10 cellular contexts compared by ENCODE assay signal in genomic region chr15:29747837-29748417, GRCh38.
DNase-seq lines count a peak whose midpoint lies in the region; ATAC-seq and TF ChIP-seq lines count a peak whose summit lies in the region.
"Had no signal": no experiment of that assay in that cellular context is flagged by ENCODE, and none has a peak within 500 bp of the region (broad histone marks: within the 10 kb centered on the region; RNA-seq: fewer than 3 reads in every experiment).

No MANE protein-coding gene starts in this region.

- intact Hi-C loops in tibial artery (cut with DNase I; ENCODE audit: low total_unique reads) = no loop called here

- ATAC-seq in HG02763 (IDR thresholded peaks at IDR 0.05; ENCODE audit: unreplicated experiment) (no peak), GM19023 (IDR thresholded peaks at IDR 0.05; ENCODE audit: unreplicated experiment) (no peak)

- H3K27ac ChIP-seq in tibial artery = no peak overlapping the region
- H3K27ac ChIP-seq: BLaER1 treated with 17β-estradiol and CSF1 and Interleukin-3, amounts not matched to agents 10 nM and 100 nM; SJSA1 had no signal

- peak; percentile 15 for DNase-seq in NCI-H2171 treated with DMSO at 0.1 percent for 48 hours (lab: John Stamatoyannopoulos, UW)
- DNase-seq in NCI-H2171 (lab: John Stamatoyannopoulos, UW) = no peak
- peak; percentile 7 for DNase-seq in RPMI7951 (ENCODE audit: low read depth)
- peak; percentile 59 for DNase-seq in fibroblast of pulmonary artery (ENCODE audit: low read depth)
- no peak for DNase-seq in tibial artery
- DNase-seq in NCI-H2227 (lab: John Stamatoyannopoulos, UW; ENCODE audit: unreplicated experiment) = no peak

- no peaks in the 10 kb centered on the region for H3K27me3 ChIP-seq in tibial artery
- H3K27me3 ChIP-seq: SJSA1 had no signal

- H3K9me3 ChIP-seq in tibial artery = no peaks in the 10 kb centered on the region
- H3K9me3 ChIP-seq: BLaER1 treated with 17β-estradiol and CSF1 and Interleukin-3, amounts not matched to agents 10 nM and 100 nM; SJSA1 had no signal

- H3K36me3 ChIP-seq in tibial artery = peaks cover 0 to 11% (median 0%) of the 10 kb centered on the region in 3 donors
- H3K36me3 ChIP-seq: BLaER1 treated with 17β-estradiol and CSF1 and Interleukin-3, amounts not matched to agents 10 nM and 100 nM had no signal

- TF ChIP-seq CTCF in fibroblast of pulmonary artery (IDR thresholded peaks at IDR 0.05; ENCODE audit: low read length, missing control alignments) = peak; percentile 43
- TF ChIP-seq CTCF in tibial artery (IDR thresholded peaks at IDR 0.05) = peak; percentile 43 to 45

- H3K4me3 ChIP-seq in fibroblast of pulmonary artery (replicated peaks; ENCODE audit: low read depth, low read length) (no peak overlapping the region), tibial artery (no peak overlapping the region)
- H3K4me3 ChIP-seq: BLaER1 treated with 17β-estradiol and CSF1 and Interleukin-3, amounts not matched to agents 10 nM and 100 nM; SJSA1 had no signal

- peaks cover 0 to 10% (median 0%) of the 10 kb centered on the region in 4 donors for H3K4me1 ChIP-seq in tibial artery

Comparison
In these comparisons a context has a peak if more than half of its experiments do, and no peak if none do; other contexts are left out.
1. DNase-seq: peak in NCI-H2171 treated with DMSO at 0.1 percent for 48 hours (single experiment), RPMI7951 (single experiment) and fibroblast of pulmonary artery (single experiment); none in NCI-H2171 (single experiment), tibial artery (0 of 2) and NCI-H2227 (single experiment).